ENCODE assay signal across 27 cellular contexts in the genomic region with DNA sequence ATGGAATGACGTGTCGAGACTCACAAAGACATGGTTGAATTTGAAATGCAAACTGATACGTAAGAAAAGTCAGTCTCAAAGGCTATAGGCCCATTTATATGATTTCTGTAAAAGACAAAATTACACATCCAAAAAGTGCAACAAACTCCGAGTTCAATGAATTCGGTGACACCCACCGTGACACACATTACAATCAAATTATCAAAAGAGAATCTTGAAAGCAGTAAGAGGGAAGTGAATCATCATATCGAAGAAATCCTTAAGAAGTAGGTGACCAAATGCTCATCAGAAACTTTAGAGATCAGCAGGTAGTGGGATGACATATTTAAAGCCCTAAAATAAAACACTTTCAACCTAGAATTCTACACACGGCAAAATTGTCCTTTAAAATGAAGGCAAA. TPM values are rescaled to one million over a fixed set of nuclear protein-coding genes. Genes with fewer than 3 reads are reported as not detected.
DNase-seq lines count a peak whose midpoint lies in the region; ATAC-seq, FAIRE-seq and TF ChIP-seq lines count a peak whose summit lies in the region.
"Had no signal": no experiment of that assay in that cellular context is flagged by ENCODE, and none has a peak within 500 bp of the region (broad histone marks: within the 10 kb centered on the region; RNA-seq: fewer than 3 reads in every experiment).

No MANE protein-coding gene starts in this region.

- H3K4me1 ChIP-seq in HCT116 (ENCODE audit: control insufficient read depth in 1 of 2, insufficient read depth in 2 of 2, low read length in 2 of 2) (peaks cover 9 to 20% of the 10 kb centered on the region in 2 experiments; a peak in 3 of 4 replicates), PC-3 (ENCODE audit: insufficient read depth, low read length) (peaks cover 18% of the 10 kb centered on the region), keratinocyte (ENCODE audit: control insufficient read depth, extremely low read depth, insufficient read depth, low read length) (peaks cover 33% of the 10 kb centered on the region), uterus (no peaks in the 10 kb centered on the region)
- H3K4me1 ChIP-seq: A549; BLaER1 treated with 17β-estradiol and CSF1 and Interleukin-3, amounts not matched to agents 10 nM and 100 nM had no signal

- H3K9me2 ChIP-seq in HCT116 (ENCODE audit: insufficient read depth): no peaks in the 10 kb centered on the region
- H3K9me2 ChIP-seq in PC-3 (replicated peaks; ENCODE audit: low read length): no peaks in the 10 kb centered on the region

- RAD21 ChIA-PET in HCT116 (lab: Charles Lee; ENCODE audit: low non-redundant PET in 1 of 2, low total read pairs in 2 of 2, uncharacterized antibody in 2 of 2, unreplicated experiment in 2 of 2): no interaction called here

- ATAC-seq in HCT116 (peak; percentile 46; the same call in 1 of the 2 replicates), PC-3 (no peak), left colon (no peak)
- ATAC-seq: GM12878, GM23338, Panc1 had no signal

- H3K36me3 ChIP-seq in HCT116 (ENCODE audit: control insufficient read depth in 1 of 2, insufficient read depth in 2 of 2, low read length in 2 of 2) (no peaks in the 10 kb centered on the region), PC-3 (ENCODE audit: low read depth, low read length) (no peaks in the 10 kb centered on the region), bronchial epithelial cell (ENCODE audit: control insufficient read depth, insufficient read depth, low read length) (no peaks in the 10 kb centered on the region), keratinocyte (ENCODE audit: control insufficient read depth in 2 of 2, extremely low read depth in 1 of 2, insufficient read depth in 2 of 2, low read length in 2 of 2) (no peaks in the 10 kb centered on the region), uterus (no peaks in the 10 kb centered on the region)
- H3K36me3 ChIP-seq: BLaER1 treated with 17β-estradiol and CSF1 and Interleukin-3, amounts not matched to agents 10 nM and 100 nM had no signal

- no peaks in the 10 kb centered on the region for H4K20me1 ChIP-seq in HCT116 (ENCODE audit: insufficient read depth)
- H4K20me1 ChIP-seq in PC-3 (ENCODE audit: low read length): no peaks in the 10 kb centered on the region
- H4K20me1 ChIP-seq in keratinocyte (ENCODE audit: control insufficient read depth, extremely low read depth, insufficient read depth, low read length): no peaks in the 10 kb centered on the region
- H4K20me1 ChIP-seq: BLaER1 treated with 17β-estradiol and CSF1 and Interleukin-3, amounts not matched to agents 10 nM and 100 nM had no signal

- POLR2A ChIA-PET in HCT116 (lab: Charles Lee) (no interaction called here), PC-3 (lab: Charles Lee; ENCODE audit: unreplicated experiment) (no interaction called here)

- TF ChIP-seq POLR2A in HCT116 (IDR thresholded peaks at IDR 0.05; ENCODE audit: borderline replicate concordance, extremely low read depth, insufficient read depth, insufficient read length): no peak
- no peak for TF ChIP-seq POLR2A in uterus (IDR thresholded peaks at IDR 0.05)

- no peak for TF ChIP-seq RAD21 in HCT116 (IDR thresholded peaks at IDR 0.05; ENCODE audit: low read depth)

- H3K4me2 ChIP-seq in HCT116 (ENCODE audit: low read length) (peak overlapping the region; percentile 60), PC-3 (ENCODE audit: low read length) (peak overlapping the region; percentile 63), keratinocyte (ENCODE audit: control insufficient read depth, extremely low read depth, insufficient read depth, low read depth, low read length) (peak overlapping the region; percentile 62)
- H3K4me2 ChIP-seq: A549; BLaER1 treated with 17β-estradiol and CSF1 and Interleukin-3, amounts not matched to agents 10 nM and 100 nM; GM23338 had no signal

- H3K9me3 ChIP-seq in HCT116 (ENCODE audit: control insufficient read depth in 1 of 2, insufficient read depth in 1 of 2, low read depth in 1 of 2, low read length in 2 of 2) (no peaks in the 10 kb centered on the region), PC-3 (ENCODE audit: low read length) (no peaks in the 10 kb centered on the region), keratinocyte (ENCODE audit: control insufficient read depth, low read depth, low read length) (no peaks in the 10 kb centered on the region), uterus (no peaks in the 10 kb centered on the region)
- H3K9me3 ChIP-seq: A549 had no signal

- no peaks in the 10 kb centered on the region for H3K27me3 ChIP-seq in HCT116 (ENCODE audit: insufficient read depth, low read length)
- no peaks in the 10 kb centered on the region for H3K27me3 ChIP-seq in PC-3 (ENCODE audit: low read length)
- no peaks in the 10 kb centered on the region for H3K27me3 ChIP-seq in bronchial epithelial cell (ENCODE audit: control insufficient read depth, insufficient read depth, low read length)
- no peaks in the 10 kb centered on the region for H3K27me3 ChIP-seq in keratinocyte (ENCODE audit: control insufficient read depth, extremely low read depth, insufficient read depth, low read length)
- H3K27me3 ChIP-seq in uterus: no peaks in the 10 kb centered on the region
- H3K27me3 ChIP-seq: BLaER1 treated with 17β-estradiol and CSF1 and Interleukin-3, amounts not matched to agents 10 nM and 100 nM had no signal

- TF ChIP-seq CTCF in HCT116 (IDR thresholded peaks at IDR 0.05 in 2 of 3, conservative IDR thresholded peaks at IDR 0.05 in 1 of 3; ENCODE audit: borderline replicate concordance in 1 of 3, insufficient read depth in 1 of 3, low read depth in 2 of 3, low read length in 2 of 3) (no peak), PC-3 (conservative IDR thresholded peaks at IDR 0.05; ENCODE audit: low read depth, low read length) (no peak), bronchial epithelial cell (IDR thresholded peaks at IDR 0.05; ENCODE audit: insufficient read depth, low read length, severe bottlenecking) (no peak), keratinocyte (optimal IDR thresholded peaks at IDR 0.05 in 1 of 3, IDR thresholded peaks at IDR 0.05 in 1 of 3, conservative IDR thresholded peaks at IDR 0.05 in 1 of 3; ENCODE audit: extremely low read depth in 1 of 3, insufficient read depth in 2 of 3, low read length in 3 of 3) (no peak), uterus (IDR thresholded peaks at IDR 0.05) (no peak)

- dilution Hi-C loops in keratinocyte (cut with MboI; ENCODE audit: extremely low pct_ligation_motif_present, low sequenced_read_pairs): no loop called here

- H3K27ac ChIP-seq in HCT116 (ENCODE audit: low read depth, low read length) (peak overlapping the region; percentile 53; the same call in 1 of the 2 replicates), PC-3 (ENCODE audit: low read length) (peak overlapping the region; percentile 81), keratinocyte (ENCODE audit: control insufficient read depth, insufficient read depth, low read length) (peak overlapping the region; percentile 96), uterus (no peak overlapping the region)
- H3K27ac ChIP-seq: A549; BLaER1 treated with 17β-estradiol and CSF1 and Interleukin-3, amounts not matched to agents 10 nM and 100 nM; RWPE1 had no signal

- H2AFZ ChIP-seq in HCT116 (ENCODE audit: low read depth, low read length, poor library complexity, severe bottlenecking) (peak overlapping the region; percentile 52), PC-3 (ENCODE audit: low read length) (peak overlapping the region; percentile 56), keratinocyte (ENCODE audit: control insufficient read depth, low read length) (peak overlapping the region; percentile 53)
- H2AFZ ChIP-seq: GM23338 had no signal

- H3K9ac ChIP-seq in HCT116 (ENCODE audit: low read length): no peak overlapping the region
- H3K9ac ChIP-seq in PC-3 (ENCODE audit: low read length): peak overlapping the region; percentile 30; the same call in 1 of the 2 replicates
- H3K9ac ChIP-seq in keratinocyte (ENCODE audit: control insufficient read depth, extremely low read depth, insufficient read depth, low read length): peak overlapping the region; percentile 48
- H3K9ac ChIP-seq: BLaER1 treated with 17β-estradiol and CSF1 and Interleukin-3, amounts not matched to agents 10 nM and 100 nM had no signal

- no TSS peak for BruUV-seq in HCT116 (replicated peaks; lab: Mats Ljungman, UMichigan)
- no TSS peak for BruUV-seq in PC-3 (replicated peaks; lab: Mats Ljungman, UMichigan)

- H3K9me1 ChIP-seq in keratinocyte (ENCODE audit: control insufficient read depth, extremely low read depth, insufficient read depth, low read length): no peaks in the 10 kb centered on the region

- H3K4me3 ChIP-seq in HCT116 (replicated peaks in 1 of 2; ENCODE audit: low read depth in 1 of 2, low read length in 2 of 2): 0 out of 4 replicates have a peak overlapping the region, but pooled peaks of 1 of the 2 experiments have one; percentile 15
- H3K4me3 ChIP-seq in PC-3 (ENCODE audit: low read length): 0 out of 2 replicates have a peak overlapping the region, but pooled peaks have one; percentile 10
- H3K4me3 ChIP-seq in bronchial epithelial cell (ENCODE audit: low read depth, low read length): no peak overlapping the region
- no peak overlapping the region for H3K4me3 ChIP-seq in keratinocyte (ENCODE audit: control insufficient read depth in 2 of 3, extremely low read depth in 1 of 3, insufficient read depth in 2 of 3, low read depth in 1 of 3, low read length in 3 of 3)
- no peak overlapping the region for H3K4me3 ChIP-seq in uterus
- H3K4me3 ChIP-seq: A549; BLaER1 treated with 17β-estradiol and CSF1 and Interleukin-3, amounts not matched to agents 10 nM and 100 nM; GM12878; GM23338 had no signal

- DNase-seq in HCT116 (ENCODE audit: low read depth, low spot score): peak; percentile 47
- peak; percentile 23 for DNase-seq in PC-3
- DNase-seq in bronchial epithelial cell (ENCODE audit: low read depth): peak; percentile 62
- DNase-seq in keratinocyte (ENCODE audit: low read depth, low spot score): peak; percentile 65
- no peak for DNase-seq in uterus
- DNase-seq in activated CD4-positive, CD25-positive, alpha-beta regulatory T cell (lab: John Stamatoyannopoulos, UW): no peak
- no peak for DNase-seq in left colon
- DNase-seq: AML-193; CD4-positive, alpha-beta T cell; GDM1; H9; Kasumi-1; MV-4-11; NCI-H1105; NCI-H1436 treated with DMSO at 0.1 percent for 48 hours; NCI-H187 treated with DMSO at 0.1 percent for 48 hours; NCI-H526; NCI-H82; SHP77 treated with DMSO at 0.1 percent for 48 hours had no signal

- no peak for FAIRE-seq in bronchial epithelial cell (lab: Jason Lieb, UNC)
- no peak for FAIRE-seq in keratinocyte (lab: Jason Lieb, UNC)
- FAIRE-seq: A549, GM12878 had no signal

- no peaks in the 10 kb centered on the region for H3F3A ChIP-seq in PC-3 (ENCODE audit: low read length, unreplicated experiment)

- CTCF ChIA-PET in HCT116 (lab: Charles Lee) (no interaction called here), PC-3 (lab: Charles Lee) (no interaction called here)

- H3K79me2 ChIP-seq in HCT116 (ENCODE audit: insufficient read depth, low read length) (no peaks in the 10 kb centered on the region), PC-3 (ENCODE audit: low read length) (no peaks in the 10 kb centered on the region), keratinocyte (ENCODE audit: control insufficient read depth, insufficient read depth, low read length) (no peaks in the 10 kb centered on the region)

- intact Hi-C loops in HCT116 (cut with micrococcal nuclease) (no loop called here), PC-3 (cut with micrococcal nuclease) (no loop called here), uterus (cut with DNase I; ENCODE audit: low total_unique reads) (no loop called here), left colon (cut with DNase I, micrococcal nuclease) (no loop called here)

RNA-seq across cellular contexts. Expression of gene SPRR2E, which starts 5.3 kb away (rescaled TPM):
- not detected for total RNA-seq in HCT116 (2021; ENCODE audit: unreplicated experiment)
- polyA plus RNA-seq in HCT116 (2012): 0.37 TPM in 1 of 2 replicates, not detected in the other
- total RNA-seq in PC-3 (2014; rRNA removed): not detected in 2 replicates
- 0.26 and 3.7 TPM in 2 replicates for total RNA-seq in bronchial epithelial cell
- 6.7 to 16.2 TPM (median 10.5 TPM) in 3 replicates for polyA plus RNA-seq in keratinocyte
- 220 TPM for polyA plus RNA-seq in keratinocyte (2011; ENCODE audit: low read depth)
- 15.8 and 57.1 TPM in 2 replicates for polyA plus RNA-seq in keratinocyte (2011; cell fraction: cytosol; rRNA removed)
- polyA plus RNA-seq in keratinocyte (2011; cell fraction: nucleus; rRNA removed): 12.0 and 23.4 TPM in 2 replicates
- polyA plus RNA-seq in keratinocyte (2012; ENCODE audit: low replicate concordance): 28.1 and 2,548 TPM in 2 replicates
- polyA minus RNA-seq in keratinocyte: 3.4 to 9.1 TPM (median 5.1 TPM) in 3 replicates
- 3.6 TPM for polyA minus RNA-seq in keratinocyte (2011; cell fraction: cytosol; rRNA and poly(A)+ RNA removed)
- polyA minus RNA-seq in keratinocyte (2011; cell fraction: nucleus; rRNA and poly(A)+ RNA removed): 4.3 and 11.0 TPM in 2 replicates
- total RNA-seq in uterus: not detected
- not detected for total RNA-seq in left colon
- total RNA-seq: CD4-positive, alpha-beta T cell; GM12878; GM23338; H9; HFFc6; M059J had no signal
- polyA plus RNA-seq: A549, GM12878, GM23338 had no signal

RNA-seq across cellular contexts. Expression of gene SPRR2F, which starts 13.7 kb away (rescaled TPM):
- total RNA-seq in HCT116 (2021; ENCODE audit: unreplicated experiment) (not detected), PC-3 (2014; rRNA removed) (not detected in 2 replicates), bronchial epithelial cell (not detected in 2 replicates), uterus (1 to 10 TPM in 1 of 4 donors, not detected in 3; 2.8 TPM), left colon (not detected)
- polyA plus RNA-seq in HCT116 (2012): not detected in 2 replicates
- polyA plus RNA-seq in keratinocyte: not detected in 3 replicates
- polyA plus RNA-seq in keratinocyte (2011; ENCODE audit: low read depth): not detected
- not detected in 2 replicates for polyA plus RNA-seq in keratinocyte (2011; cell fraction: cytosol; rRNA removed)
- polyA plus RNA-seq in keratinocyte (2011; cell fraction: nucleus; rRNA removed): not detected in 2 replicates
- polyA plus RNA-seq in keratinocyte (2012; ENCODE audit: low replicate concordance): not detected in 2 replicates
- polyA minus RNA-seq in keratinocyte: not detected in 3 replicates
- not detected for polyA minus RNA-seq in keratinocyte (2011; cell fraction: cytosol; rRNA and poly(A)+ RNA removed)
- not detected in 2 replicates for polyA minus RNA-seq in keratinocyte (2011; cell fraction: nucleus; rRNA and poly(A)+ RNA removed)
- total RNA-seq: CD4-positive, alpha-beta T cell; GM12878; GM23338; H9; HFFc6; M059J had no signal
- polyA plus RNA-seq: A549 had no signal

RNA-seq across cellular contexts. Expression of gene SPRR2B, which starts 28.2 kb away (rescaled TPM):
- total RNA-seq in HCT116 (2021; ENCODE audit: unreplicated experiment): not detected
- not detected in 2 replicates for polyA plus RNA-seq in HCT116 (2012)
- total RNA-seq in PC-3 (2014; rRNA removed): not detected in 2 replicates
- total RNA-seq in bronchial epithelial cell: not detected in 2 replicates
- 0.45 to 0.48 TPM in 2 of 3 replicates, not detected in the other for polyA plus RNA-seq in keratinocyte
- polyA plus RNA-seq in keratinocyte (2011; ENCODE audit: low read depth): 18.4 TPM
- polyA plus RNA-seq in keratinocyte (2011; cell fraction: cytosol; rRNA removed): 0.50 TPM in 1 of 2 replicates, not detected in the other
- 0.42 TPM in 1 of 2 replicates, not detected in the other for polyA plus RNA-seq in keratinocyte (2011; cell fraction: nucleus; rRNA removed)
- 0.65 and 152 TPM in 2 replicates for polyA plus RNA-seq in keratinocyte (2012; ENCODE audit: low replicate concordance)
- 0.73 TPM in 1 of 3 replicates, not detected in the others for polyA minus RNA-seq in keratinocyte
- polyA minus RNA-seq in keratinocyte (2011; cell fraction: cytosol; rRNA and poly(A)+ RNA removed): not detected
- not detected in 2 replicates for polyA minus RNA-seq in keratinocyte (2011; cell fraction: nucleus; rRNA and poly(A)+ RNA removed)
- not detected for total RNA-seq in uterus
- not detected for total RNA-seq in left colon
- total RNA-seq: CD4-positive, alpha-beta T cell; GM12878; GM23338; H9; HFFc6; M059J had no signal
- polyA plus RNA-seq: A549, GM12878, GM23338 had no signal

RNA-seq across cellular contexts. Expression of gene SPRR2A, which starts 42.3 kb away (rescaled TPM):
- not detected for total RNA-seq in HCT116 (2021; ENCODE audit: unreplicated experiment)
- polyA plus RNA-seq in HCT116 (2012): 0.42 TPM in 1 of 2 replicates, not detected in the other
- total RNA-seq in PC-3 (2014; rRNA removed): not detected in 2 replicates
- 1.3 and 3.8 TPM in 2 replicates for total RNA-seq in bronchial epithelial cell
- 4.7 to 21.5 TPM (median 5.5 TPM) in 3 replicates for polyA plus RNA-seq in keratinocyte
- 10.1 TPM for polyA plus RNA-seq in keratinocyte (2011; ENCODE audit: low read depth)
- polyA plus RNA-seq in keratinocyte (2011; cell fraction: cytosol; rRNA removed): 12.4 and 22.7 TPM in 2 replicates
- polyA plus RNA-seq in keratinocyte (2011; cell fraction: nucleus; rRNA removed): 4.5 and 7.2 TPM in 2 replicates
- polyA plus RNA-seq in keratinocyte (2012; ENCODE audit: low replicate concordance): 9.8 and 109 TPM in 2 replicates
- polyA minus RNA-seq in keratinocyte: 2.4 to 25.5 TPM (median 6.2 TPM) in 3 replicates
- 3.5 TPM for polyA minus RNA-seq in keratinocyte (2011; cell fraction: cytosol; rRNA and poly(A)+ RNA removed)
- 2.0 and 2.7 TPM in 2 replicates for polyA minus RNA-seq in keratinocyte (2011; cell fraction: nucleus; rRNA and poly(A)+ RNA removed)
- under 1 TPM in 1 of 4 donors, not detected in 3; 0.67 TPM for total RNA-seq in uterus
- total RNA-seq in left colon: not detected
- total RNA-seq: CD4-positive, alpha-beta T cell; GM12878; GM23338; H9; HFFc6; M059J had no signal
- polyA plus RNA-seq: A549, GM12878, GM23338 had no signal

RNA-seq across cellular contexts. Expression of gene SPRR2G, which starts 51.0 kb away (rescaled TPM):
- total RNA-seq in HCT116 (2021; ENCODE audit: unreplicated experiment) (not detected), PC-3 (2014; rRNA removed) (not detected in 2 replicates), bronchial epithelial cell (not detected in 2 replicates), uterus (not detected), left colon (not detected)
- not detected in 2 replicates for polyA plus RNA-seq in HCT116 (2012)
- polyA plus RNA-seq in keratinocyte: 0.73 to 6.2 TPM (median 3.3 TPM) in 3 replicates
- polyA plus RNA-seq in keratinocyte (2011; ENCODE audit: low read depth): 178 TPM
- 1.7 and 7.0 TPM in 2 replicates for polyA plus RNA-seq in keratinocyte (2011; cell fraction: cytosol; rRNA removed)
- polyA plus RNA-seq in keratinocyte (2011; cell fraction: nucleus; rRNA removed): 1.7 and 5.2 TPM in 2 replicates
- polyA plus RNA-seq in keratinocyte (2012; ENCODE audit: low replicate concordance): 5.2 and 1,122 TPM in 2 replicates
- 1.6 to 4.0 TPM (median 2.0 TPM) in 3 replicates for polyA minus RNA-seq in keratinocyte
- not detected for polyA minus RNA-seq in keratinocyte (2011; cell fraction: cytosol; rRNA and poly(A)+ RNA removed)
- polyA minus RNA-seq in keratinocyte (2011; cell fraction: nucleus; rRNA and poly(A)+ RNA removed): not detected in 2 replicates
- total RNA-seq: CD4-positive, alpha-beta T cell; GM12878; GM23338; H9; HFFc6; M059J had no signal
- polyA plus RNA-seq: A549, GM23338 had no signal

Comparison
In these comparisons a context has a peak if more than half of its experiments do, and no peak if none do; other contexts are left out.
1. DNase-seq: peak in HCT116 (single experiment), PC-3 (single experiment), bronchial epithelial cell (single experiment) and keratinocyte (single experiment); none in uterus (0 of 2), activated CD4-positive, CD25-positive, alpha-beta regulatory T cell (0 of 4) and left colon (0 of 2).
2. H3K27ac ChIP-seq: peak in HCT116 (single experiment), PC-3 (single experiment) and keratinocyte (single experiment); none in uterus (0 of 2).
3. Peak in every context shown above with its lines, with median percentiles within 50 percentile points of each other: H2AFZ ChIP-seq and H3K4me2 ChIP-seq.